In the genomic region with DNA sequence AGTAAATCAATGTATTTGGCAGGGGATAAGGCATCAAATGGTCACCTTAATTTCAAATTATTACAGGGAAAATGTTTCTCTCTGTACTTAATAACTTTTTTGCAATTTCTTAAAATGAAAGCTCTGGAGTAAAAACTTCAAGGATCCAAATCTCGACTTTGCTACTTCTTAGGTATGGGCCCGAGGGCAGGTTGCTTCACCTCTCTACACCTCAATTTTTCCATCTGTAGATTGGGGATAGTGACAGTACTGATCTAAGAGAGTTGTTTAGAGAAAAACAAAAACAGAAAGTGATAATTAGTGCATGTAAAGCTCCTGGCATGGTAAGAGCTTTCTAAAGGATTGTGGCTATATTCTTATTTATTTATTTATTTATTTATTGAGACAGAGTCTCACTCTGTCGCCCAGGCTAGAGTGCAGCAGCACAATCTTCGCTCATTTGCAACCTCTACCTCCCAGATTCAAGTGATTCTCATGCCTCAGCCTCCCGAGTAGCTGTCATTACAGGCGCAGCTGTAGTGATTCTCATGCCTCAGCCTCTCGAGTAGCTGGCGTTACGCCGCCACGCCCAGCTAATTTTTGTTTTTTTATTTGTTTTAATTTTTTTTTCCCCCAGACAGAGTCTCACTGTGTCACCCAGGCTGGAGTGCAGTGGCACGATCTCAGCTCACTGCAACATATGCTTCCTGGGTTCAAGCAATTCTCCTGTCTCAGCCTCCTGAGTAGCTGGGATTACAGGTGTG, we compare ENCODE assay signal across 24 cellular contexts. TPM values are rescaled to one million over a fixed set of nuclear protein-coding genes. Genes with fewer than 3 reads are reported as not detected.
DNase-seq lines count a peak whose midpoint lies in the region; ATAC-seq and TF ChIP-seq lines count a peak whose summit lies in the region.
"Had no signal": no experiment of that assay in that cellular context is flagged by ENCODE, and none has a peak within 500 bp of the region (broad histone marks: within the 10 kb centered on the region; RNA-seq: fewer than 3 reads in every experiment).

No MANE protein-coding gene starts in this region.

- H3K9me2 ChIP-seq in SK-N-SH (no peaks in the 10 kb centered on the region), GM23338 (ENCODE audit: insufficient read depth) (no peaks in the 10 kb centered on the region)

- H3K9me3 Mint-ChIP-seq in GM23338 (no peaks in the 10 kb centered on the region), nephron progenitor cell (no peaks in the 10 kb centered on the region)
- H3K9me3 Mint-ChIP-seq in activated T-helper 2 cell treated with anti-CD3 and anti-CD28 coated beads, Interferon-gamma antibody, Interleukin-2, Interleukin-4, amounts not matched to agents 10 μg/mL and 5 μg/mL and 100 μg/mL, durations not matched to agents 14 hours and 24 hours and 36 hours = no peaks in the 10 kb centered on the region
- H3K9me3 Mint-ChIP-seq: activated B cell treated with CpG ODN at 0.5 μM for 24 hours; activated CD4-positive, alpha-beta memory T cell treated with anti-CD3 and anti-CD28 coated beads, Interleukin-2, amount 10 ng/mL, durations not matched to agents 7 days and 5 days; activated naive CD4-positive, alpha-beta T cell treated with anti-CD3 and anti-CD28 coated beads for 36 hours had no signal

- DNase-seq in SK-N-SH (no peak), GM23338 (ENCODE audit: low spot score) (no peak), nephron progenitor cell (no peak), HAP-1 (ENCODE audit: low spot score in 2 of 2) (no peak), spleen (no peak)
- DNase-seq in activated T-helper 2 cell treated with anti-CD3 and anti-CD28 coated beads, Interferon-gamma antibody, Interleukin-2, Interleukin-4, amounts not matched to agents 10 μg/mL and 5 μg/mL and 100 μg/mL, durations not matched to agents 14 hours and 24 hours and 36 hours (ENCODE audit: low spot score) = no peak
- DNase-seq: activated B cell treated with CpG ODN at 0.5 μM for 24 hours; activated CD4-positive, alpha-beta memory T cell treated with anti-CD3 and anti-CD28 coated beads, Interleukin-2, amount 10 ng/mL, durations not matched to agents 7 days and 5 days; activated naive CD4-positive, alpha-beta T cell treated with anti-CD3 and anti-CD28 coated beads for 36 hours; activated T-cell treated with anti-CD3 and anti-CD28 coated beads for 4 hours; Caco-2; effector CD8-positive, alpha-beta T cell; hypothalamus; left ventricle myocardium superior; NCI-H510A treated with DMSO at 0.1 percent for 48 hours; RPMI8226; stimulated activated CD4-positive, alpha-beta T cell treated with anti-CD3 and anti-CD28 coated beads, Interleukin-2, amount 100 ng/mL, for 48 hours; stimulated activated naive CD4-positive, alpha-beta T cell; T1000 had no signal

- H3K9ac ChIP-seq in SK-N-SH = no peak overlapping the region

- TF ChIP-seq CTCF in SK-N-SH (IDR thresholded peaks at IDR 0.05) (no peak), GM23338 (conservative IDR thresholded peaks at IDR 0.05; ENCODE audit: low read depth in 2 of 2) (no peak), nephron progenitor cell (IDR thresholded peaks at IDR 0.05) (no peak), spleen (IDR thresholded peaks at IDR 0.05 in 8 of 11, conservative IDR thresholded peaks at IDR 0.05 in 3 of 11) (no peak)

- WGBS in SK-N-SH (ENCODE audit: low lambda C conversion rate) = 92% methylated on average over 12 of the region's 12 CpGs
- WGBS in spleen, 5 donors = 91 to 97% (median 93%) methylated on average over 12 of the region's 12 CpGs

- H3K4me3 ChIP-seq in SK-N-SH (ENCODE audit: low read depth in 2 of 2, low read length in 1 of 2) (no peak overlapping the region), GM23338 (no peak overlapping the region), HAP-1 (no peak overlapping the region), spleen (no peak overlapping the region)
- H3K4me3 ChIP-seq: smooth muscle cell had no signal

- H3K36me3 Mint-ChIP-seq in GM23338 (ENCODE audit: low read depth) (peaks cover 9% of the 10 kb centered on the region), nephron progenitor cell (ENCODE audit: low read depth) (peaks cover 13% of the 10 kb centered on the region)
- H3K36me3 Mint-ChIP-seq in activated T-helper 2 cell treated with anti-CD3 and anti-CD28 coated beads, Interferon-gamma antibody, Interleukin-2, Interleukin-4, amounts not matched to agents 10 μg/mL and 5 μg/mL and 100 μg/mL, durations not matched to agents 14 hours and 24 hours and 36 hours (ENCODE audit: low read depth) = peaks cover 17% of the 10 kb centered on the region

- H3K4me3 Mint-ChIP-seq in GM23338 (0 out of 3 replicates have a peak overlapping the region, but pooled peaks have one; percentile 18), nephron progenitor cell (peak overlapping the region; percentile 100)
- H3K4me3 Mint-ChIP-seq in activated T-helper 2 cell treated with anti-CD3 and anti-CD28 coated beads, Interferon-gamma antibody, Interleukin-2, Interleukin-4, amounts not matched to agents 10 μg/mL and 5 μg/mL and 100 μg/mL, durations not matched to agents 14 hours and 24 hours and 36 hours (ENCODE audit: low read depth) = peak overlapping the region; percentile 61
- H3K4me3 Mint-ChIP-seq: activated B cell treated with CpG ODN at 0.5 μM for 24 hours had no signal

- CTCF ChIA-PET in SK-N-SH (lab: Yijun Ruan, JAX) = interaction anchor here (0.9 to 1.9 kb wide), 3 partner anchors 9 to 53 kb away, joined by 3 to 6 read pairs (median 3); no protein-coding TSS in a partner anchor

- no peaks in the 10 kb centered on the region for H3F3A ChIP-seq in SK-N-SH (replicated peaks; ENCODE audit: insufficient read depth)
- H3F3A ChIP-seq in GM23338 (replicated peaks; ENCODE audit: low read depth) = 0 out of 2 replicates have a peak, but pooled peaks cover 6% of the 10 kb centered on the region

- H3K27ac ChIP-seq in SK-N-SH (ENCODE audit: low read depth in 2 of 2, low read length in 1 of 2) (no peak overlapping the region), GM23338 (ENCODE audit: low read depth) (no peak overlapping the region), spleen (no peak overlapping the region)
- H3K27ac ChIP-seq: 22Rv1, HL-60 had no signal

- peaks cover 11% of the 10 kb centered on the region for H3K4me1 Mint-ChIP-seq in GM23338
- H3K4me1 Mint-ChIP-seq in activated T-helper 2 cell treated with anti-CD3 and anti-CD28 coated beads, Interferon-gamma antibody, Interleukin-2, Interleukin-4, amounts not matched to agents 10 μg/mL and 5 μg/mL and 100 μg/mL, durations not matched to agents 14 hours and 24 hours and 36 hours (ENCODE audit: low read depth) = peaks cover 25% of the 10 kb centered on the region
- H3K4me1 Mint-ChIP-seq in nephron progenitor cell = peaks cover 44% of the 10 kb centered on the region

- H4K20me1 ChIP-seq in SK-N-SH (ENCODE audit: insufficient read depth) (no peaks in the 10 kb centered on the region), GM23338 (replicated peaks; ENCODE audit: insufficient read depth) (peaks cover 3% of the 10 kb centered on the region)

- H2AFZ ChIP-seq in SK-N-SH (ENCODE audit: low read depth) (no peak overlapping the region), GM23338 (no peak overlapping the region)

- H3K27ac Mint-ChIP-seq in GM23338 (no peak overlapping the region), nephron progenitor cell (peak overlapping the region; percentile 99)
- no peak overlapping the region for H3K27ac Mint-ChIP-seq in activated T-helper 2 cell treated with anti-CD3 and anti-CD28 coated beads, Interferon-gamma antibody, Interleukin-2, Interleukin-4, amounts not matched to agents 10 μg/mL and 5 μg/mL and 100 μg/mL, durations not matched to agents 14 hours and 24 hours and 36 hours
- H3K27ac Mint-ChIP-seq: activated B cell treated with CpG ODN at 0.5 μM for 24 hours; activated CD4-positive, alpha-beta memory T cell treated with anti-CD3 and anti-CD28 coated beads, Interleukin-2, amount 10 ng/mL, durations not matched to agents 7 days and 5 days; activated naive CD4-positive, alpha-beta T cell treated with anti-CD3 and anti-CD28 coated beads for 36 hours had no signal

- intact Hi-C loops in activated T-helper 2 cell treated with anti-CD3 and anti-CD28 coated beads, Interferon-gamma antibody, Interleukin-2, Interleukin-4, amounts not matched to agents 10 μg/mL and 5 μg/mL and 100 μg/mL, durations not matched to agents 14 hours and 24 hours and 36 hours (cut with micrococcal nuclease) = loop anchor here (5.0 kb wide), 1 partner anchor 78 kb away; a partner anchor contains a TSS
- intact Hi-C loops in spleen (cut with DNase I; ENCODE audit: low total_unique reads) = no loop called here

- TF ChIP-seq EP300 in SK-N-SH (IDR thresholded peaks at IDR 0.05; ENCODE audit: borderline replicate concordance in 1 of 2, low read depth in 1 of 2, low read length in 1 of 2) = no peak

- H3K27me3 Mint-ChIP-seq in GM23338 (ENCODE audit: insufficient read depth, low read depth, poor library complexity) (peaks cover 2% of the 10 kb centered on the region), nephron progenitor cell (ENCODE audit: low read depth, poor library complexity) (no peaks in the 10 kb centered on the region)
- no peaks in the 10 kb centered on the region for H3K27me3 Mint-ChIP-seq in activated T-helper 2 cell treated with anti-CD3 and anti-CD28 coated beads, Interferon-gamma antibody, Interleukin-2, Interleukin-4, amounts not matched to agents 10 μg/mL and 5 μg/mL and 100 μg/mL, durations not matched to agents 14 hours and 24 hours and 36 hours (ENCODE audit: low read depth)
- H3K27me3 Mint-ChIP-seq: activated B cell treated with CpG ODN at 0.5 μM for 24 hours; activated CD4-positive, alpha-beta memory T cell treated with anti-CD3 and anti-CD28 coated beads, Interleukin-2, amount 10 ng/mL, durations not matched to agents 7 days and 5 days had no signal

- ATAC-seq in SK-N-SH treated with all-trans-retinoic acid at 6 μM for 48 hours (no peak), GM23338 (no peak), GM19395 (IDR thresholded peaks at IDR 0.05; ENCODE audit: unreplicated experiment) (no peak)
- ATAC-seq: left ventricle myocardium superior had no signal

- POLR2A ChIA-PET in SK-N-SH (lab: Yijun Ruan, JAX) = no interaction called here

- in situ Hi-C loops in HAP-1 (cut with MboI; ENCODE audit: low sequenced_read_pairs) = no loop called here

- H3K27me3 ChIP-seq in SK-N-SH (ENCODE audit: insufficient read depth) = no peaks in the 10 kb centered on the region
- H3K27me3 ChIP-seq in GM23338 (ENCODE audit: insufficient read depth) = no peaks in the 10 kb centered on the region
- no peaks in the 10 kb centered on the region for H3K27me3 ChIP-seq in HAP-1 (ENCODE audit: low read depth)
- no peaks in the 10 kb centered on the region for H3K27me3 ChIP-seq in spleen (replicated peaks in 1 of 7)

- H3K36me3 ChIP-seq in SK-N-SH (replicated peaks in 1 of 2; ENCODE audit: control insufficient read depth in 1 of 2, insufficient read depth in 2 of 2, low read length in 1 of 2) (peaks cover 10 to 13% of the 10 kb centered on the region in 2 experiments), GM23338 (ENCODE audit: insufficient read depth) (peaks cover under 1% of the 10 kb centered on the region; the same call in 1 of the 2 replicates), HAP-1 (replicated peaks) (peaks cover 15% of the 10 kb centered on the region), spleen (peaks cover 0 to 12% (median 7%) of the 10 kb centered on the region in 6 donors)

- H3K9me3 ChIP-seq in SK-N-SH (no peaks in the 10 kb centered on the region), HAP-1 (no peaks in the 10 kb centered on the region), spleen (no peaks in the 10 kb centered on the region)
- H3K9me3 ChIP-seq: Caco-2 had no signal

- TF ChIP-seq RAD21 in SK-N-SH (IDR thresholded peaks at IDR 0.05; ENCODE audit: low read length) = no peak

- peaks cover 12 to 18% of the 10 kb centered on the region in 2 experiments; a peak in 3 of 4 replicates for H3K4me1 ChIP-seq in SK-N-SH (ENCODE audit: control insufficient read depth in 1 of 2, insufficient read depth in 2 of 2, low read depth in 1 of 2, low read length in 1 of 2)
- H3K4me1 ChIP-seq in GM23338 (ENCODE audit: insufficient read depth) = peaks cover 12% of the 10 kb centered on the region
- H3K4me1 ChIP-seq in HAP-1 = peaks cover 16% of the 10 kb centered on the region
- peaks cover 19 to 41% (median 32%) of the 10 kb centered on the region in 6 donors for H3K4me1 ChIP-seq in spleen
- H3K4me1 ChIP-seq: Caco-2 had no signal

- H3K4me2 ChIP-seq in SK-N-SH (peak overlapping the region; percentile 89; the same call in 1 of the 2 replicates), GM23338 (no peak overlapping the region)
- H3K4me2 ChIP-seq: smooth muscle cell had no signal

- H3K79me2 ChIP-seq in SK-N-SH (ENCODE audit: insufficient read depth) (peaks cover 51% of the 10 kb centered on the region), GM23338 (replicated peaks; ENCODE audit: insufficient read depth) (peaks cover 32% of the 10 kb centered on the region)

- TF ChIP-seq POLR2A in spleen (IDR thresholded peaks at IDR 0.05) = no peak

RNA-seq across cellular contexts. Expression of a gene that starts 2.3 kb away (rescaled TPM):
- polyA plus RNA-seq in SK-N-SH (2012; rRNA removed) (32.8 and 37.5 TPM in 2 replicates), GM23338 (2016; fragmentation: Nextera tagmentation; extraction: Ambion mirVana) (17.1 and 20.4 TPM in 2 replicates), spleen (10 to 100 TPM; 21.5 to 32.1 (median 27.3) TPM)
- 20.4 and 24.9 TPM in 2 replicates for polyA plus RNA-seq in SK-N-SH (2012; cell fraction: cytosol; rRNA removed)
- 64.2 and 79.7 TPM in 2 replicates for polyA plus RNA-seq in SK-N-SH (2012; cell fraction: nucleus; rRNA removed)
- total RNA-seq in GM23338 (2014; rRNA removed; shearing (Covaris generic)) = 25.6 and 26.2 TPM in 2 replicates
- 49.7 and 55.0 TPM in 2 replicates for total RNA-seq in activated T-helper 2 cell treated with anti-CD3 and anti-CD28 coated beads, Interferon-gamma antibody, Interleukin-2, Interleukin-4, amounts not matched to agents 10 μg/mL and 5 μg/mL and 100 μg/mL, durations not matched to agents 14 hours and 24 hours and 36 hours
- 10 to 100 TPM; 30.5 to 46.3 (median 42.2) TPM for total RNA-seq in spleen

RNA-seq across cellular contexts. Expression of a gene that starts 30.9 kb away (rescaled TPM):
- polyA plus RNA-seq in SK-N-SH (2012; rRNA removed) (12.9 and 18.0 TPM in 2 replicates), GM23338 (2016; fragmentation: Nextera tagmentation; extraction: Ambion mirVana) (17.8 and 23.2 TPM in 2 replicates), spleen (10 to 100 TPM in 2 of 3 donors, 1 to 10 TPM in 1; 9.9 to 13.9 (median 12.6) TPM)
- 20.8 and 25.6 TPM in 2 replicates for polyA plus RNA-seq in SK-N-SH (2012; cell fraction: cytosol; rRNA removed)
- polyA plus RNA-seq in SK-N-SH (2012; cell fraction: nucleus; rRNA removed) = 7.2 and 8.4 TPM in 2 replicates
- total RNA-seq in GM23338 (2014; rRNA removed; shearing (Covaris generic)) = 17.8 and 34.4 TPM in 2 replicates
- total RNA-seq in activated T-helper 2 cell treated with anti-CD3 and anti-CD28 coated beads, Interferon-gamma antibody, Interleukin-2, Interleukin-4, amounts not matched to agents 10 μg/mL and 5 μg/mL and 100 μg/mL, durations not matched to agents 14 hours and 24 hours and 36 hours = 21.6 and 23.0 TPM in 2 replicates
- total RNA-seq in spleen = 10 to 100 TPM; 16.4 to 21.1 (median 19.2) TPM

RNA-seq across cellular contexts. Expression of a gene that starts 31.0 kb away (rescaled TPM):
- polyA plus RNA-seq in SK-N-SH (2012; rRNA removed) (22.5 and 28.3 TPM in 2 replicates), GM23338 (2016; fragmentation: Nextera tagmentation; extraction: Ambion mirVana) (17.8 and 20.3 TPM in 2 replicates), spleen (10 to 100 TPM; 15.2 to 23.9 (median 18.8) TPM)
- 17.2 and 18.4 TPM in 2 replicates for polyA plus RNA-seq in SK-N-SH (2012; cell fraction: cytosol; rRNA removed)
- 76.6 and 90.5 TPM in 2 replicates for polyA plus RNA-seq in SK-N-SH (2012; cell fraction: nucleus; rRNA removed)
- total RNA-seq in GM23338 (2014; rRNA removed; shearing (Covaris generic)) = 36.9 and 49.4 TPM in 2 replicates
- total RNA-seq in activated T-helper 2 cell treated with anti-CD3 and anti-CD28 coated beads, Interferon-gamma antibody, Interleukin-2, Interleukin-4, amounts not matched to agents 10 μg/mL and 5 μg/mL and 100 μg/mL, durations not matched to agents 14 hours and 24 hours and 36 hours = 39.0 and 39.4 TPM in 2 replicates
- 10 to 100 TPM; 34.0 to 56.6 (median 41.8) TPM for total RNA-seq in spleen

Comparison
In these comparisons a context has a peak if more than half of its experiments do, and no peak if none do; other contexts are left out.
1. H3K4me3 Mint-ChIP-seq: peak in every context shown above with its lines; median percentile 100 in nephron progenitor cell; 61 in activated T-helper 2 cell treated with anti-CD3 and anti-CD28 coated beads, Interferon-gamma antibody, Interleukin-2, Interleukin-4, amounts not matched to agents 10 μg/mL and 5 μg/mL and 100 μg/mL, durations not matched to agents 14 hours and 24 hours and 36 hours; 18 in GM23338.